8 cellular contexts compared by ENCODE assay signal in the genomic region with DNA sequence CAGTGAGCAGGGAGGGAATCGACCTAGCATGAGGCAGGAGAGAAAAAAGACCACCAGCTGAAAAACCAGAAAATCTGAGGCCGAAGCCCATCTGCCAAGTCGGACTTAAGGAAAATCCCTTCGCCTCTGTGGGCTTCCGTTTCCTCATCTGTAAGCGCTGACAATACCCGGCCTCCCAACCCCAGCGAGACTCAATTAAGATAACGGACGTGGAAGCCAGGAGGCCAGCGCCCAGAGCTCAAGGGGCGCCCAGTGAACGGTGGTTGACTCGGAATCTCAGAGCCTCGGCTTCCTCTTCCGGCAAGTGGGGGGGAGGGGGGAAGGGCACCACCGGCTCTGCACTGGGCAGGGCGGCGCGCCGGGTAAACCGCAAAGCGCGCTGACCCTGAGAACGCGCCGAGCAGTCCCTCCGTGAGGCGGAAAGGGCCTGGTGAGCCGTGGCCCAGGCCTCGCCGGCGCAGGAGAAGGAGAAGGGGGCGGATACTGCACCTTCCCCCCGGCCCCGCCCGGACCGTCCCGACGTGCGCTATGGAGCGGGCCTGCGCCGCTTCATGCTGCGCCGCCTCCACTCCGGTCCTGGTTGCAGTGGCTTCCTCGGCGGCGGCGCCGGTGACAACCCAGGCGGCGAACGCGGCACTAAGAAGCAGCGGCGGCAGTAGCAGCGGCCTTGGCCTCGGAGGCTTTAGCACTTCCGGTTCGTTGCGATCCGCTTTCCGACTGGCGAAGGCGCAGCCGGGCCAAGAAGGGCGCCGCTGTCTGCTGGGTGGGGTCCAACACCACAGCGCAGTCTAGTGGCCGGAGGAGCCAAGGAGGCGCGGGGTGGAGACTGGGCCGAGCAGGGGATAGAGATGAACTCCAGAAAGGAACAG. TPM values are rescaled to one million over a fixed set of nuclear protein-coding genes. Genes with fewer than 3 reads are reported as not detected.
A peak's percentile ranks its signal among the peaks of the same experiment; 100 is the strongest.
DNase-seq lines count a peak whose midpoint lies in the region; ATAC-seq, FAIRE-seq and TF ChIP-seq lines count a peak whose summit lies in the region.

A gene (minus strand): TSS at position 693 of the 869 bp plus-strand sequence. CDS start 5,136 bp downstream, outside the sequence.

- TF ChIP-seq CTCF in psoas muscle (IDR thresholded peaks at IDR 0.05) (peak; percentile 81), uterus (IDR thresholded peaks at IDR 0.05) (peak; percentile 80 to 95 (median 86))

- TF ChIP-seq POLR2A in GM12892 (IDR thresholded peaks at IDR 0.05; ENCODE audit: low read depth, low read length) (peak; percentile 96), uterus (IDR thresholded peaks at IDR 0.05) (peak in 1 of 2 donors; percentile 56)

- intact Hi-C loops in left ventricle myocardium superior (cut with micrococcal nuclease): no loop called here
- intact Hi-C loops in psoas muscle (cut with DNase I): no loop called here
- intact Hi-C loops in uterus (cut with DNase I; ENCODE audit: low total_unique reads): no loop called here

- H3K36me3 ChIP-seq in psoas muscle (ENCODE audit: insufficient read depth in 1 of 2, low read depth in 1 of 2) (peaks cover 0 to 10% of the 10 kb centered on the region in 2 donors), uterus (no peaks in the 10 kb centered on the region)

- peak within 1 kb of the TSS; percentile 90 for H3K27ac Mint-ChIP-seq in T-helper 1 cell treated with Interleukin-12 subunit alpha and Interleukin-12 subunit beta and Interleukin-4 antibody, amounts not matched to agents 30 μg/mL and 1 μg/mL, for 36 hours

- H3K27ac ChIP-seq in psoas muscle (peak within 1 kb of the TSS; percentile 98), uterus (peak within 1 kb of the TSS; percentile 78 to 82)

- H3K27me3 ChIP-seq in psoas muscle (ENCODE audit: insufficient read depth in 3 of 3, low read length in 2 of 3): no peaks in the 10 kb centered on the region
- no peaks in the 10 kb centered on the region for H3K27me3 ChIP-seq in uterus

- ATAC-seq in HG02870 (IDR thresholded peaks at IDR 0.05; ENCODE audit: unreplicated experiment) (peak; percentile 96), left ventricle myocardium superior (peak; percentile 99), psoas muscle (peak; percentile 98 to 99 (median 99))

- peak within 1 kb of the TSS; percentile 92 for H3K4me3 Mint-ChIP-seq in T-helper 1 cell treated with Interleukin-12 subunit alpha and Interleukin-12 subunit beta and Interleukin-4 antibody, amounts not matched to agents 30 μg/mL and 1 μg/mL, for 36 hours

- H3K4me1 Mint-ChIP-seq in T-helper 1 cell treated with Interleukin-12 subunit alpha and Interleukin-12 subunit beta and Interleukin-4 antibody, amounts not matched to agents 30 μg/mL and 1 μg/mL, for 36 hours (ENCODE audit: low read depth): peaks cover 24% of the 10 kb centered on the region

- peak; percentile 86 for DNase-seq in GM12892 (ENCODE audit: insufficient read length)
- DNase-seq in NCI-H146 treated with DMSO at 0.1 percent for 48 hours (lab: John Stamatoyannopoulos, UW; ENCODE audit: unreplicated experiment): peak; percentile 65
- peak; percentile 52 to 94 (median 87) for DNase-seq in amygdala (lab: John Stamatoyannopoulos, UW)
- DNase-seq in left ventricle myocardium superior: peak; percentile 95
- DNase-seq in psoas muscle: peak; percentile 94 to 97
- DNase-seq in uterus: peak; percentile 91 to 94

- H3K36me3 Mint-ChIP-seq in T-helper 1 cell treated with Interleukin-12 subunit alpha and Interleukin-12 subunit beta and Interleukin-4 antibody, amounts not matched to agents 30 μg/mL and 1 μg/mL, for 36 hours (ENCODE audit: low read depth): peaks cover 7% of the 10 kb centered on the region

- no peaks in the 10 kb centered on the region for H3K9me3 Mint-ChIP-seq in T-helper 1 cell treated with Interleukin-12 subunit alpha and Interleukin-12 subunit beta and Interleukin-4 antibody, amounts not matched to agents 30 μg/mL and 1 μg/mL, for 36 hours

- H3K4me3 ChIP-seq in psoas muscle (peak within 1 kb of the TSS; percentile 100), uterus (peak within 1 kb of the TSS; percentile 98)

- H3K9me3 ChIP-seq in psoas muscle (no peaks in the 10 kb centered on the region), uterus (no peaks in the 10 kb centered on the region)

- FAIRE-seq in GM12892 (lab: Jason Lieb, UNC): peak; percentile 90

- H3K4me1 ChIP-seq in psoas muscle (peaks cover 35% of the 10 kb centered on the region), uterus (peaks cover 11 to 23% of the 10 kb centered on the region in 2 donors)

- WGBS in psoas muscle, 3 donors: 0 to 1% (median 0%) methylated on average over 59 to 75 of the region's 75 CpGs

- H3K27me3 Mint-ChIP-seq in T-helper 1 cell treated with Interleukin-12 subunit alpha and Interleukin-12 subunit beta and Interleukin-4 antibody, amounts not matched to agents 30 μg/mL and 1 μg/mL, for 36 hours (ENCODE audit: low read depth): no peaks in the 10 kb centered on the region

RNA-seq across cellular contexts. Expression of the gene that starts here (rescaled TPM):
- 13.8 TPM for polyA plus RNA-seq in GM12892 (2012; ENCODE audit: missing spikeins)
- 36.5 TPM for total RNA-seq in left ventricle myocardium superior
- total RNA-seq in psoas muscle: 10 to 100 TPM; 29.7 to 39.6 (median 34.3) TPM
- polyA plus RNA-seq in psoas muscle: 10 to 100 TPM in 1 of 3 donors, 1 to 10 TPM in 2; 9.1 to 38.0 (median 9.6) TPM
- 10 to 100 TPM; 19.4 to 76.1 (median 36.8) TPM for total RNA-seq in uterus

Comparison
In these comparisons a context has a peak if more than half of its experiments do, and no peak if none do; other contexts are left out.
1. Peak in every context shown above with its lines: DNase-seq, ATAC-seq, H3K4me3 ChIP-seq and H3K27ac ChIP-seq.